ENCODE assay signal across 9 cellular contexts in genomic region chr2:201909961-201910361, GRCh38.
A peak's percentile ranks its signal among the peaks of the same experiment; 100 is the strongest.
DNase-seq lines count a peak whose midpoint lies in the region; ATAC-seq, FAIRE-seq and TF ChIP-seq lines count a peak whose summit lies in the region.
"Had no signal": no experiment of that assay in that cellular context is flagged by ENCODE, and none has a peak within 500 bp of the region (broad histone marks: within the 10 kb centered on the region; RNA-seq: fewer than 3 reads in every experiment).

No MANE protein-coding gene starts in this region.

- H3K4me3 ChIP-seq in left lung, result no peak overlapping the region

- no peaks in the 10 kb centered on the region for H3K9me3 ChIP-seq in left lung
- H3K9me3 ChIP-seq: neutrophil had no signal

- H3K36me3 ChIP-seq in left lung, result no peaks in the 10 kb centered on the region
- H3K36me3 ChIP-seq: neutrophil had no signal

- TF ChIP-seq CTCF in GM10266 (IDR thresholded peaks at IDR 0.05; ENCODE audit: control insufficient read depth, insufficient read depth, low read depth, missing control alignments) (no peak), left lung (IDR thresholded peaks at IDR 0.05) (no peak)

- DNase-seq in GM10266 (ENCODE audit: extremely low spot score) (peak; percentile 31), H4 (ENCODE audit: low spot score) (peak; percentile 51), left lung (no peak), HTR-8/SVneo (ENCODE audit: insufficient read length, low spot score) (no peak), middle frontal gyrus (ENCODE audit: extremely low spot score, low spot score) (no peak)
- no peak for DNase-seq in central memory CD4-positive, alpha-beta T cell
- DNase-seq in effector CD8-positive, alpha-beta T cell (lab: John Stamatoyannopoulos, UW), result no peak

- intact Hi-C loops in left lung (cut with DNase I), result no loop called here

- no peak for FAIRE-seq in HTR-8/SVneo (lab: Jason Lieb, UNC)

- H3K27me3 ChIP-seq in left lung, result no peaks in the 10 kb centered on the region

- H3K27ac ChIP-seq in left lung, result no peak overlapping the region
- H3K27ac ChIP-seq: neutrophil had no signal

- H3K4me1 ChIP-seq in left lung, result peaks cover 3 to 5% of the 10 kb centered on the region in 2 donors

- peak; percentile 34 for ATAC-seq in SK-N-SH treated with all-trans-retinoic acid at 6 μM for 48 hours
- peak; percentile 21 for ATAC-seq in left lung

TF ChIP-seq in SK-N-SH treated with all-trans-retinoic acid at 6 μM for 48 hours, 23 proteins besides CTCF, POLR2A, EP300 and RAD21:
- TF ChIP-seq, protein P1, sequence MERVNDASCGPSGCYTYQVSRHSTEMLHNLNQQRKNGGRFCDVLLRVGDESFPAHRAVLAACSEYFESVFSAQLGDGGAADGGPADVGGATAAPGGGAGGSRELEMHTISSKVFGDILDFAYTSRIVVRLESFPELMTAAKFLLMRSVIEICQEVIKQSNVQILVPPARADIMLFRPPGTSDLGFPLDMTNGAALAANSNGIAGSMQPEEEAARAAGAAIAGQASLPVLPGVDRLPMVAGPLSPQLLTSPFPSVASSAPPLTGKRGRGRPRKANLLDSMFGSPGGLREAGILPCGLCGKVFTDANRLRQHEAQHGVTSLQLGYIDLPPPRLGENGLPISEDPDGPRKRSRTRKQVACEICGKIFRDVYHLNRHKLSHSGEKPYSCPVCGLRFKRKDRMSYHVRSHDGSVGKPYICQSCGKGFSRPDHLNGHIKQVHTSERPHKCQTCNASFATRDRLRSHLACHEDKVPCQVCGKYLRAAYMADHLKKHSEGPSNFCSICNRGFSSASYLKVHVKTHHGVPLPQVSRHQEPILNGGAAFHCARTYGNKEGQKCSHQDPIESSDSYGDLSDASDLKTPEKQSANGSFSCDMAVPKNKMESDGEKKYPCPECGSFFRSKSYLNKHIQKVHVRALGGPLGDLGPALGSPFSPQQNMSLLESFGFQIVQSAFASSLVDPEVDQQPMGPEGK (CRISPR knock-in tag; IDR thresholded peaks at IDR 0.05; ENCODE audit: borderline replicate concordance), result no peak
- TF ChIP-seq PPARA (CRISPR knock-in tag; IDR thresholded peaks at IDR 0.05; ENCODE audit: borderline replicate concordance) (no peak), ARNTL (CRISPR knock-in tag; IDR thresholded peaks at IDR 0.05; ENCODE audit: borderline replicate concordance, low read depth) (no peak), ZNF565 (CRISPR knock-in tag; conservative IDR thresholded peaks at IDR 0.05; ENCODE audit: low read depth) (no peak), BACH2 (CRISPR knock-in tag; IDR thresholded peaks at IDR 0.05; ENCODE audit: borderline replicate concordance) (no peak), CSDC2 (CRISPR knock-in tag; IDR thresholded peaks at IDR 0.05) (no peak), RARB (CRISPR knock-in tag; IDR thresholded peaks at IDR 0.05) (no peak), ISL1 (CRISPR knock-in tag; IDR thresholded peaks at IDR 0.05) (no peak), TSHZ2 (CRISPR knock-in tag; IDR thresholded peaks at IDR 0.05) (no peak), TOX (CRISPR knock-in tag; IDR thresholded peaks at IDR 0.05; ENCODE audit: borderline replicate concordance) (no peak), ZC3H10 (CRISPR knock-in tag; IDR thresholded peaks at IDR 0.05) (no peak)
- TF ChIP-seq, protein P2, sequence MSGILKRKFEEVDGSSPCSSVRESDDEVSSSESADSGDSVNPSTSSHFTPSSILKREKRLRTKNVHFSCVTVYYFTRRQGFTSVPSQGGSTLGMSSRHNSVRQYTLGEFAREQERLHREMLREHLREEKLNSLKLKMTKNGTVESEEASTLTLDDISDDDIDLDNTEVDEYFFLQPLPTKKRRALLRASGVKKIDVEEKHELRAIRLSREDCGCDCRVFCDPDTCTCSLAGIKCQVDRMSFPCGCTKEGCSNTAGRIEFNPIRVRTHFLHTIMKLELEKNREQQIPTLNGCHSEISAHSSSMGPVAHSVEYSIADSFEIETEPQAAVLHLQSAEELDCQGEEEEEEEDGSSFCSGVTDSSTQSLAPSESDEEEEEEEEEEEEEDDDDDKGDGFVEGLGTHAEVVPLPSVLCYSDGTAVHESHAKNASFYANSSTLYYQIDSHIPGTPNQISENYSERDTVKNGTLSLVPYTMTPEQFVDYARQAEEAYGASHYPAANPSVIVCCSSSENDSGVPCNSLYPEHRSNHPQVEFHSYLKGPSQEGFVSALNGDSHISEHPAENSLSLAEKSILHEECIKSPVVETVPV (CRISPR knock-in tag; IDR thresholded peaks at IDR 0.05), result no peak

Comparison
In these comparisons a context has a peak if more than half of its experiments do, and no peak if none do; other contexts are left out.
1. DNase-seq: peak in GM10266 (single experiment) and H4 (single experiment); none in left lung (0 of 2), HTR-8/SVneo (single experiment), central memory CD4-positive, alpha-beta T cell (single experiment), middle frontal gyrus (single experiment) and effector CD8-positive, alpha-beta T cell (single experiment).